ENCODE assay signal across 8 cellular contexts in the genomic region with DNA sequence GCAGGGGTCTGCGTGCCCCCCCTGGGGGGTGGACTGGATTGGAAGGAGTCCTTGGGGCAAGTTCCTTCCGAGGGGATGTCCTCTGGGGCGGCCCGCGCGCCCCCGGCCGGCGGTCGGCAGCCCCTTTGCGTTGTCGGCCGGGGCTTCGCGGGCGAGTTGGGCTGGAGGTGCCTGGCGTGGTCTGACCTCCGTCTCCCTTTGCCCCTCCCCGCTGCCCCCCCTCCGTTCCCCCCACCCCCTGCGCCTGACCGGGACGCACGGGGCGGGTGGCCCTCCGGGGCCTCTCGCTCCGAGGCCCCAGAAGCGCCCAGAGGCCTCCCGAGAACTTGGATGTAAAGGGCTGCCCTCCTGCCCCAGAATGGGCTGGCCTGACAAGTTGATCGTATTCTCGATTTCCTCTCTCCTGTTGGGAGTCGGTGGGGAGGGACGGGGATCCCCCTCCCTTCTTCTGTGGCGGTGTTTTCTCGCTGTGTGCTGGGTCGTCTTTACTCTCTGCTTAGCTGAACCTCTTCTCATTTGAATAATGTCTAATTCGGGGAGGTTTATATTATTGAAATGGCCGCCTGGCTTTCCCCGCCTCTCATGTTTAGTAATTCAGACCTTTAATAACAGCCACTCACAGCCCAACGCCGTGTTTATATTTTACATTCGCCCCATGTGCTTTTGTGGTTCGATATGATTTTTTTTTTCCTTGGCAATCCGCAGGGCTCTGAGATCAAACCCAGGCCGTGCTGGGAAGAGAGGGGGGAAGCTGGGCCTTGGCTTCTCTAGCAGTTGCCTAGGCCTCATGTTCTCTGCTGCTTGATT.
DNase-seq lines count a peak whose midpoint lies in the region; ATAC-seq and TF ChIP-seq lines count a peak whose summit lies in the region.

No MANE protein-coding gene starts in this region.

- peak overlapping the region; percentile 77 for H3K9ac ChIP-seq in DND-41 (ENCODE audit: low read depth, low read length)

- H3K4me2 ChIP-seq in DND-41 (ENCODE audit: insufficient read depth, low read length) = peak overlapping the region; percentile 70

- H3K9me3 ChIP-seq in DND-41 (ENCODE audit: insufficient read depth, low read length, severe bottlenecking) (no peaks in the 10 kb centered on the region), neuron (ENCODE audit: low read length) (no peaks in the 10 kb centered on the region)

- H3K4me3 ChIP-seq in DND-41 (ENCODE audit: low read depth in 1 of 2, low read length in 2 of 2) (peak overlapping the region; percentile 61 to 62), foreskin fibroblast (ENCODE audit: low read depth in 1 of 2, low read length in 2 of 2) (peak overlapping the region; percentile 67 to 88), neuron (ENCODE audit: low read length) (peak overlapping the region; percentile 56)

- H3K27me3 ChIP-seq in DND-41 (ENCODE audit: insufficient read depth, low read length, poor library complexity) (no peaks in the 10 kb centered on the region), neuron (ENCODE audit: insufficient read depth, low read length) (no peaks in the 10 kb centered on the region)

- no peaks in the 10 kb centered on the region for H3K36me3 ChIP-seq in DND-41 (ENCODE audit: insufficient read depth, low read length)
- H3K36me3 ChIP-seq in neuron (ENCODE audit: insufficient read depth, low read length) = no peaks in the 10 kb centered on the region

- H2AFZ ChIP-seq in DND-41 (ENCODE audit: low read depth, low read length) (peak overlapping the region; percentile 54), neuron (ENCODE audit: low read depth, low read length) (no peak overlapping the region)

- peak overlapping the region; percentile 67 for H3K27ac ChIP-seq in DND-41 (ENCODE audit: low read length)

- TF ChIP-seq CTCF in DND-41 (IDR thresholded peaks at IDR 0.05; ENCODE audit: borderline replicate concordance, extremely low read depth, low read length, poor library complexity, severe bottlenecking) (no peak), foreskin fibroblast (IDR thresholded peaks at IDR 0.05; ENCODE audit: low read depth, low read length) (no peak)

- TF ChIP-seq POLR2A in Raji (IDR thresholded peaks at IDR 0.05; ENCODE audit: insufficient read depth, low read depth, low read length) = peak; percentile 91

- DNase-seq in DND-41 (peak; percentile 73), KG1 (lab: John Stamatoyannopoulos, UW) (peak; percentile 61), foreskin fibroblast (peak; percentile 65 to 81), stromal cell of bone marrow (ENCODE audit: low read depth) (peak; percentile 50)
- peak; percentile 87 for DNase-seq in activated effector memory CD4-positive, alpha-beta T cell treated with anti-CD3 and anti-CD28 coated beads, Interleukin-2, amount 50 U/mL, for 16 hours

- ATAC-seq in DND-41 (ENCODE audit: insufficient read depth, low read depth) (peak; percentile 38), GM21717 (IDR thresholded peaks at IDR 0.05; ENCODE audit: unreplicated experiment) (peak; percentile 58)

- H3K4me1 ChIP-seq in DND-41 (ENCODE audit: insufficient read depth, low read length) = peaks cover 31% of the 10 kb centered on the region
- H3K4me1 ChIP-seq in neuron (ENCODE audit: insufficient read depth, low read length) = peaks cover 27% of the 10 kb centered on the region

- peaks cover 6% of the 10 kb centered on the region; the same call in 1 of the 2 replicates for H4K20me1 ChIP-seq in DND-41 (ENCODE audit: insufficient read depth, low read length)

- H3K79me2 ChIP-seq in DND-41 (ENCODE audit: insufficient read depth, low read length) = peaks cover 64% of the 10 kb centered on the region

Comparison
In these comparisons a context has a peak if more than half of its experiments do, and no peak if none do; other contexts are left out.
1. Peak in every context shown above with its lines: DNase-seq, ATAC-seq, H3K4me3 ChIP-seq and H3K27ac ChIP-seq.